13 cellular contexts compared by ENCODE assay signal in genomic region chr5:1161108-1161831, GRCh38. TPM values are rescaled to one million over a fixed set of nuclear protein-coding genes. Genes with fewer than 3 reads are reported as not detected.
DNase-seq lines count a peak whose midpoint lies in the region; ATAC-seq, FAIRE-seq and TF ChIP-seq lines count a peak whose summit lies in the region.
"Had no signal": no experiment of that assay in that cellular context is flagged by ENCODE, and none has a peak within 500 bp of the region (broad histone marks: within the 10 kb centered on the region; RNA-seq: fewer than 3 reads in every experiment).

No MANE protein-coding gene starts in this region.

- no peak overlapping the region for H3K4ac ChIP-seq in H1 (replicated peaks; ENCODE audit: insufficient read length, low read depth, low read length)

- CTCF ChIA-PET in HCT116 (lab: Charles Lee): interaction anchor here (1.9 kb wide), 2 partner anchors 13 to 150 kb away, joined by 6 to 9 read pairs; no protein-coding TSS in a partner anchor
- CTCF ChIA-PET in H1 (lab: Charles Lee; ENCODE audit: partially characterized antibody): interaction anchor here (0.9 to 2.8 kb wide), 11 partner anchors 9 to 240 kb away, joined by 3 to 29 read pairs (median 5); no protein-coding TSS in a partner anchor

- H4K91ac ChIP-seq in H1 (replicated peaks; ENCODE audit: insufficient read length, low read length): no peak overlapping the region

- no peak overlapping the region for H4K5ac ChIP-seq in H1 (ENCODE audit: insufficient read length, low read depth, low read length)

- H2BK5ac ChIP-seq in H1 (ENCODE audit: low read depth, low read length): no peak overlapping the region

- no peaks in the 10 kb centered on the region for H3K79me1 ChIP-seq in H1 (ENCODE audit: low read depth, low read length)

- peak overlapping the region in 1 of 2 experiments; percentile 31; a peak in 2 of 4 replicates for H3K4me3 ChIP-seq in HCT116 (replicated peaks in 1 of 2; ENCODE audit: low read depth in 1 of 2, low read length in 2 of 2)
- H3K4me3 ChIP-seq in H1 (ENCODE audit: extremely low read depth in 1 of 4, insufficient read depth in 2 of 4, low read depth in 3 of 4, low read length in 4 of 4): no peak overlapping the region
- no peak overlapping the region for H3K4me3 ChIP-seq in pancreas

- peak overlapping the region; percentile 25 for H3K56ac ChIP-seq in H1 (replicated peaks; ENCODE audit: insufficient read length, low read depth, low read length)

- no peak overlapping the region for H3K14ac ChIP-seq in H1 (ENCODE audit: insufficient read length)

- peak overlapping the region; percentile 61; the same call in 1 of the 2 replicates for H2BK20ac ChIP-seq in H1 (ENCODE audit: low read length)

- peaks cover 6% of the 10 kb centered on the region; the same call in 1 of the 2 replicates for H3K23me2 ChIP-seq in H1 (ENCODE audit: low read depth, low read length)

- no peaks in the 10 kb centered on the region for H3K9me2 ChIP-seq in HCT116 (ENCODE audit: insufficient read depth)

- H2AK5ac ChIP-seq in H1 (ENCODE audit: low read depth, low read length): no peak overlapping the region

- no peak overlapping the region for H2AFZ ChIP-seq in HCT116 (ENCODE audit: low read depth, low read length, poor library complexity, severe bottlenecking)
- H2AFZ ChIP-seq in H1 (ENCODE audit: low read length): no peak overlapping the region

- FAIRE-seq in H1 (lab: Jason Lieb, UNC) (no peak), pancreas (lab: Jason Lieb, UNC) (no peak)
- FAIRE-seq: endometrium had no signal

- ATAC-seq in HCT116 (peak; percentile 92), pancreas (peak; percentile 67 to 83 (median 80)), GM19351 (IDR thresholded peaks at IDR 0.05; ENCODE audit: unreplicated experiment) (no peak), HG02678 (IDR thresholded peaks at IDR 0.05; ENCODE audit: unreplicated experiment) (no peak), GM18909 (IDR thresholded peaks at IDR 0.05; ENCODE audit: poor library complexity, unreplicated experiment) (no peak)

- WGBS in H1 (ENCODE audit: extremely low coverage in 1 of 2, insufficient coverage in 1 of 2, insufficient read length in 1 of 2, insufficient replicate concordance in 2 of 2, low coverage in 1 of 2, low lambda C conversion rate in 2 of 2, missing lambda C conversion rate in 1 of 2), 2 experiments: 92% methylated on average over 22 of the region's 23 CpGs; no CpG with 5 or more reads in 1 of the 2 experiments
- 63 to 68% methylated on average over 23 of the region's 23 CpGs for WGBS in pancreas, 2 donors

- intact Hi-C loops in HCT116 (cut with micrococcal nuclease) (loop anchor here (10.0 kb wide), 3 partner anchors 156 to 716 kb away; partner anchors contain the start of genes EXOC3 and NKD2), pancreas (cut with DNase I) (loop anchor here in 1 of 3 donors (10.0 kb wide), 1 partner anchor 484 kb away; no protein-coding TSS in a partner anchor)

- no TSS peak for BruUV-seq in HCT116 (replicated peaks; lab: Mats Ljungman, UMichigan)

- no peaks in the 10 kb centered on the region for H3K79me2 ChIP-seq in HCT116 (ENCODE audit: insufficient read depth, low read length)
- no peaks in the 10 kb centered on the region for H3K79me2 ChIP-seq in H1 (ENCODE audit: control insufficient read depth in 1 of 2, insufficient read depth in 2 of 2, low read length in 2 of 2)

- TF ChIP-seq POLR2A in HCT116 (IDR thresholded peaks at IDR 0.05; ENCODE audit: borderline replicate concordance, extremely low read depth, insufficient read depth, insufficient read length) (no peak), H1 (IDR thresholded peaks at IDR 0.05; ENCODE audit: control extremely low read depth in 1 of 2, low read depth in 2 of 2, low read length in 2 of 2) (no peak)

- H3K36me3 ChIP-seq in HCT116 (ENCODE audit: control insufficient read depth in 1 of 2, insufficient read depth in 2 of 2, low read length in 2 of 2) (no peaks in the 10 kb centered on the region), H1 (ENCODE audit: control insufficient read depth in 2 of 4, insufficient read depth in 4 of 4, low read length in 3 of 4) (no peaks in the 10 kb centered on the region), pancreas (no peaks in the 10 kb centered on the region)

- POLR2A ChIA-PET in HCT116 (lab: Charles Lee) (no interaction called here), H1 (lab: Charles Lee; ENCODE audit: partially characterized antibody) (interaction anchor here (0.8 to 1.0 kb wide), 4 partner anchors 9 to 163 kb away, joined by 3 read pairs; no protein-coding TSS in a partner anchor)

- RAD21 ChIA-PET in HCT116 (lab: Charles Lee; ENCODE audit: low non-redundant PET in 1 of 2, low total read pairs in 2 of 2, uncharacterized antibody in 2 of 2, unreplicated experiment in 2 of 2): no interaction called here

- no peak for TF ChIP-seq CTCF in HCT116 (IDR thresholded peaks at IDR 0.05 in 2 of 3, conservative IDR thresholded peaks at IDR 0.05 in 1 of 3; ENCODE audit: borderline replicate concordance in 1 of 3, insufficient read depth in 1 of 3, low read depth in 2 of 3, low read length in 2 of 3)
- TF ChIP-seq CTCF in H1 (IDR thresholded peaks at IDR 0.05; ENCODE audit: control extremely low read depth in 1 of 3, insufficient read depth in 1 of 3, low read depth in 1 of 3, low read length in 3 of 3): no peak
- TF ChIP-seq CTCF in pancreas (IDR thresholded peaks at IDR 0.05): no peak

- no peak overlapping the region for H3K23ac ChIP-seq in H1 (ENCODE audit: insufficient read length)

- H2BK15ac ChIP-seq in H1 (ENCODE audit: low read length): 0 out of 2 replicates have a peak overlapping the region, but pooled peaks have one; percentile 29

- H3K4me1 ChIP-seq in HCT116 (ENCODE audit: control insufficient read depth in 1 of 2, insufficient read depth in 2 of 2, low read length in 2 of 2) (peaks cover 14 to 22% of the 10 kb centered on the region in 2 experiments), H1 (replicated peaks in 1 of 4; ENCODE audit: control insufficient read depth in 3 of 4, insufficient read depth in 4 of 4, low read length in 3 of 4) (peaks cover 0 to 3% (median 0%) of the 10 kb centered on the region in 4 experiments; a peak in 1 of 7 replicates), pancreas (no peaks in the 10 kb centered on the region)

- H3K9me3 ChIP-seq in HCT116 (ENCODE audit: control insufficient read depth in 1 of 2, insufficient read depth in 1 of 2, low read depth in 1 of 2, low read length in 2 of 2) (no peaks in the 10 kb centered on the region), H1 (ENCODE audit: insufficient read depth in 2 of 2, low read depth in 1 of 2, low read length in 1 of 2) (peaks cover 3 to 10% of the 10 kb centered on the region in 2 experiments; a peak in 2 of 4 replicates), pancreas (no peaks in the 10 kb centered on the region)

- peak overlapping the region; percentile 78 for H3K4me2 ChIP-seq in HCT116 (ENCODE audit: low read length)
- no peak overlapping the region for H3K4me2 ChIP-seq in H1 (ENCODE audit: insufficient read depth in 1 of 2, low read depth in 2 of 2, low read length in 2 of 2)

- peak overlapping the region; percentile 41 for H3K9ac ChIP-seq in HCT116 (ENCODE audit: low read length)
- no peak overlapping the region for H3K9ac ChIP-seq in H1 (replicated peaks in 1 of 4; ENCODE audit: extremely low read depth in 1 of 4, low read depth in 3 of 4, low read length in 3 of 4)

- H4K20me1 ChIP-seq in HCT116 (ENCODE audit: insufficient read depth) (no peaks in the 10 kb centered on the region), H1 (replicated peaks in 1 of 2; ENCODE audit: control insufficient read depth in 1 of 2, insufficient read depth in 2 of 2, low read length in 2 of 2) (peaks cover 0 to 2% of the 10 kb centered on the region in 2 experiments)

- peak overlapping the region; percentile 4; the same call in 1 of the 2 replicates for H2BK12ac ChIP-seq in H1 (ENCODE audit: low read depth, low read length)

- H3K27ac ChIP-seq in HCT116 (ENCODE audit: low read depth, low read length) (peak overlapping the region; percentile 54), H1 (ENCODE audit: low read depth, low read length) (no peak overlapping the region), pancreas (peak overlapping the region; percentile 80 to 87 (median 85))

- H3K18ac ChIP-seq in H1 (ENCODE audit: extremely low read depth, low read length): no peak overlapping the region

- no peak for TF ChIP-seq EP300 in H1 (IDR thresholded peaks at IDR 0.05; ENCODE audit: borderline replicate concordance in 1 of 2, low read depth in 2 of 2, low read length in 2 of 2)

- peak overlapping the region; percentile 57 for H4K8ac ChIP-seq in H1 (ENCODE audit: extremely low read depth, insufficient read depth, low read length)

- no peak overlapping the region for H2BK120ac ChIP-seq in H1 (replicated peaks; ENCODE audit: low read depth, low read length)

- DNase-seq in HCT116 (ENCODE audit: low read depth, low spot score) (peak; percentile 69), NCI-H774 (lab: John Stamatoyannopoulos, UW) (peak; percentile 69), H1 (ENCODE audit: low read depth in 1 of 2, low spot score in 2 of 2) (no peak), pancreas (peak in 4 of 6 donors; percentile 48 to 77 (median 67)), cerebellar nuclear complex (lab: John Stamatoyannopoulos, UW) (no peak)
- DNase-seq: activated T-cell treated with anti-CD3 and anti-CD28 coated beads for 4 hours, NCI-H187 treated with DMSO at 0.1 percent for 48 hours had no signal

- H3K27me3 ChIP-seq in HCT116 (ENCODE audit: insufficient read depth, low read length) (no peaks in the 10 kb centered on the region), H1 (replicated peaks in 1 of 4; ENCODE audit: control insufficient read depth in 3 of 4, extremely low read depth in 1 of 4, insufficient read depth in 3 of 4, low read length in 3 of 4) (peaks cover 9 to 13% (median 12%) of the 10 kb centered on the region in 4 experiments), pancreas (peaks cover 0 to under 1% (median 0%) of the 10 kb centered on the region in 4 donors)

- TF ChIP-seq RAD21 in HCT116 (IDR thresholded peaks at IDR 0.05; ENCODE audit: low read depth) (no peak), H1 (IDR thresholded peaks at IDR 0.05 in 1 of 2, conservative IDR thresholded peaks at IDR 0.05 in 1 of 2; ENCODE audit: low read depth in 2 of 2, low read length in 2 of 2) (no peak)

RNA-seq across cellular contexts. Expression of gene SLC6A19, which starts 40.1 kb away (rescaled TPM):
- not detected for total RNA-seq in HCT116 (2021; ENCODE audit: unreplicated experiment)
- not detected in 2 replicates for polyA plus RNA-seq in HCT116 (2012)
- not detected in 2 replicates for total RNA-seq in H1 (2021; fragmentation: NEBNext Ultra II Directional; extraction: Animal tissue kit (Norgen Biotek cat#: 25700))
- 0.02 and 0.03 TPM in 2 replicates for polyA plus RNA-seq in H1 (2011; rRNA removed)
- polyA plus RNA-seq in H1 (2011; cell fraction: cytosol; rRNA removed): 0.03 TPM
- 0.06 TPM for polyA plus RNA-seq in H1 (2011; cell fraction: nucleus; rRNA removed)
- polyA plus RNA-seq in H1 (2012, experiment 1 of 2): 0.05 TPM in 1 of 4 replicates, not detected in the others
- 0.03 TPM for polyA plus RNA-seq in H1 (2012, experiment 2 of 2)
- not detected for polyA plus RNA-seq in H1 (2013, experiment 1 of 2)
- polyA plus RNA-seq in H1 (2013, experiment 2 of 2): 0.02 TPM
- polyA minus RNA-seq in H1 (2011; rRNA and poly(A)+ RNA removed): 0.22 TPM in 1 of 2 replicates, not detected in the other
- polyA minus RNA-seq in H1 (2011; cell fraction: cytosol; rRNA and poly(A)+ RNA removed): not detected
- polyA minus RNA-seq in H1 (2011; cell fraction: nucleus; rRNA and poly(A)+ RNA removed): not detected
- under 1 TPM; 0.08 to 0.37 (median 0.23) TPM for total RNA-seq in pancreas
- polyA plus RNA-seq in pancreas: 1 to 10 TPM; 1.1 to 3.9 TPM
- total RNA-seq: mesothelial cell of epicardium, pulmonary artery endothelial cell had no signal

RNA-seq across cellular contexts. Expression of gene SLC12A7, which starts 49.4 kb away (rescaled TPM):
- total RNA-seq in HCT116 (2021; ENCODE audit: unreplicated experiment) (29.6 TPM), pancreas (10 to 100 TPM; 17.4 to 56.5 (median 32.1) TPM)
- polyA plus RNA-seq in HCT116 (2012): 23.5 and 27.2 TPM in 2 replicates
- 38.6 and 39.7 TPM in 2 replicates for total RNA-seq in H1 (2021; fragmentation: NEBNext Ultra II Directional; extraction: Animal tissue kit (Norgen Biotek cat#: 25700))
- polyA plus RNA-seq in H1 (2011; rRNA removed) (23.5 and 37.5 TPM in 2 replicates), pancreas (10 to 100 TPM; 40.0 to 44.9 TPM)
- 26.4 TPM for polyA plus RNA-seq in H1 (2011; cell fraction: cytosol; rRNA removed)
- 181 TPM for polyA plus RNA-seq in H1 (2011; cell fraction: nucleus; rRNA removed)
- polyA plus RNA-seq in H1 (2012, experiment 1 of 2): 27.4 to 47.0 TPM (median 38.9 TPM) in 4 replicates
- polyA plus RNA-seq in H1 (2012, experiment 2 of 2): 19.5 TPM
- polyA plus RNA-seq in H1 (2013, experiment 1 of 2): 27.2 TPM
- polyA plus RNA-seq in H1 (2013, experiment 2 of 2): 24.9 TPM
- 23.8 and 28.1 TPM in 2 replicates for polyA minus RNA-seq in H1 (2011; rRNA and poly(A)+ RNA removed)
- 33.8 TPM for polyA minus RNA-seq in H1 (2011; cell fraction: cytosol; rRNA and poly(A)+ RNA removed)
- 44.5 TPM for polyA minus RNA-seq in H1 (2011; cell fraction: nucleus; rRNA and poly(A)+ RNA removed)

Comparison
In these comparisons a context has a peak if more than half of its experiments do, and no peak if none do; other contexts are left out.
1. ATAC-seq: peak in HCT116 (single experiment) and pancreas (4 of 4); none in GM19351 (single experiment), HG02678 (single experiment) and GM18909 (single experiment).
2. DNase-seq: peak in HCT116 (single experiment), NCI-H774 (single experiment) and pancreas (4 of 6); none in H1 (0 of 2) and cerebellar nuclear complex (0 of 2).
3. Of the 16 proteins assayed by ChIP-seq in both H1 and HCT116: peak only in H1: none; only in HCT116: YY1; in both: JUND; in neither: 14.